Comparison of ENCODE assay signal across 18 cellular contexts in the genomic region with DNA sequence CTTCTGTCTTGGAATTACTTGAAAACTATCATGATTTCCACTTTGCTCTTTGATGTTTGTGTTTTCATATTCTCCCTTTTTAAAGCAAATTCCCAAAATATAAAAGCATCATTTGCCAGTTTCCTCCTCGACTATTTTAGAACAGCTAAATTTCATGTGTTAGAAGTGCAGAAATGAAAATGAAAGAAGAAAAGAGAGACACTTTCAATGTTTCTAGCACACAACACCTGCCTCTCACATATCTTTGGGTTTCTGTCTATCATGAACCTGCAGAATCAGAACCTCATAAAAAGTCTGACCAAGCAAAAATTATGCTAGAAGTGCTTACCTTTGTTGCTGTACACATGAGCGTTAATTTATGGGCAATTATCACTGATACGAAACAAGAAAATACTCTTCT. TPM values are rescaled to one million over a fixed set of nuclear protein-coding genes. Genes with fewer than 3 reads are reported as not detected.
A peak's percentile ranks its signal among the peaks of the same experiment; 100 is the strongest.
DNase-seq lines count a peak whose midpoint lies in the region; ATAC-seq, FAIRE-seq and TF ChIP-seq lines count a peak whose summit lies in the region.
"Had no signal": no experiment of that assay in that cellular context is flagged by ENCODE, and none has a peak within 500 bp of the region (broad histone marks: within the 10 kb centered on the region; RNA-seq: fewer than 3 reads in every experiment).

No MANE protein-coding gene starts in this region.

- peaks cover 71 to 86% of the 10 kb centered on the region in 2 donors for H3K27me3 ChIP-seq in right atrium auricular region

- H3K36me3 ChIP-seq in right atrium auricular region, result no peaks in the 10 kb centered on the region
- H3K36me3 ChIP-seq: left lung had no signal

- peaks cover 0 to under 1% of the 10 kb centered on the region in 2 donors for H3K9me3 ChIP-seq in right atrium auricular region
- H3K9me3 ChIP-seq: left lung, testis had no signal

- DNase-seq in activated CD8-positive, alpha-beta memory T cell treated with anti-CD3 and anti-CD28 coated beads, Interleukin-2, amount 10 ng/mL, durations not matched to agents 7 days and 5 days, result no peak
- no peak for DNase-seq in activated CD8-positive, alpha-beta memory T cell treated with anti-CD3 and anti-CD28 coated beads, Interleukin-2, amount 50 U/mL, for 48 hours
- DNase-seq in GM19239 (ENCODE audit: insufficient read length, low spot score) (no peak), COLO668 (lab: John Stamatoyannopoulos, UW; ENCODE audit: unreplicated experiment) (no peak), GM10248 (ENCODE audit: extremely low spot score) (no peak), right atrium auricular region (ENCODE audit: low spot score) (no peak)
- DNase-seq: ACHN; activated CD4-positive, alpha-beta T cell treated with anti-CD3 and anti-CD28 coated beads for 4 hours; Calu3; left lung; NCI-H2171; SHP77; T-helper 9 cell; testis had no signal

- peaks cover 94% of the 10 kb centered on the region for H3K27me3 Mint-ChIP-seq in activated CD8-positive, alpha-beta memory T cell treated with anti-CD3 and anti-CD28 coated beads, Interleukin-2, amount 10 ng/mL, durations not matched to agents 7 days and 5 days
- H3K27me3 Mint-ChIP-seq in activated T-helper 17 cell treated with anti-CD3 and anti-CD28 coated beads, Interleukin-2, amount 50 U/mL, for 72 hours, result peaks cover 85% of the 10 kb centered on the region
- peaks cover 100% of the 10 kb centered on the region for H3K27me3 Mint-ChIP-seq in nephron (ENCODE audit: low read depth)

- H3K4me1 ChIP-seq in right atrium auricular region, result peaks cover 0 to 50% of the 10 kb centered on the region in 2 donors

- TF ChIP-seq CTCF in nephron (IDR thresholded peaks at IDR 0.05; ENCODE audit: unreplicated experiment in 3 of 3), result no peak
- TF ChIP-seq CTCF in GM10248 (IDR thresholded peaks at IDR 0.05; ENCODE audit: control extremely low read depth, extremely low read depth, low read depth, missing control alignments), result no peak
- no peak for TF ChIP-seq CTCF in right atrium auricular region (IDR thresholded peaks at IDR 0.05)

- H3K27ac Mint-ChIP-seq in activated CD8-positive, alpha-beta memory T cell treated with anti-CD3 and anti-CD28 coated beads, Interleukin-2, amount 10 ng/mL, durations not matched to agents 7 days and 5 days, result peak overlapping the region; percentile 8
- H3K27ac Mint-ChIP-seq in activated T-helper 17 cell treated with anti-CD3 and anti-CD28 coated beads, Interleukin-2, amount 50 U/mL, for 72 hours, result no peak overlapping the region
- no peak overlapping the region for H3K27ac Mint-ChIP-seq in nephron

- H3K9me3 Mint-ChIP-seq in activated CD8-positive, alpha-beta memory T cell treated with anti-CD3 and anti-CD28 coated beads, Interleukin-2, amount 10 ng/mL, durations not matched to agents 7 days and 5 days (ENCODE audit: low read depth), result no peaks in the 10 kb centered on the region
- no peaks in the 10 kb centered on the region for H3K9me3 Mint-ChIP-seq in activated T-helper 17 cell treated with anti-CD3 and anti-CD28 coated beads, Interleukin-2, amount 50 U/mL, for 72 hours
- peaks cover 15% of the 10 kb centered on the region for H3K9me3 Mint-ChIP-seq in nephron

- FAIRE-seq in GM19239 (lab: Jason Lieb, UNC), result peak; percentile 96

- no peaks in the 10 kb centered on the region for H3K36me3 Mint-ChIP-seq in activated CD8-positive, alpha-beta memory T cell treated with anti-CD3 and anti-CD28 coated beads, Interleukin-2, amount 10 ng/mL, durations not matched to agents 7 days and 5 days
- peaks cover 13% of the 10 kb centered on the region for H3K36me3 Mint-ChIP-seq in activated T-helper 17 cell treated with anti-CD3 and anti-CD28 coated beads, Interleukin-2, amount 50 U/mL, for 72 hours (ENCODE audit: low read depth)
- no peaks in the 10 kb centered on the region for H3K36me3 Mint-ChIP-seq in nephron (ENCODE audit: low read depth)

- peaks cover 68% of the 10 kb centered on the region for H3K4me1 Mint-ChIP-seq in activated CD8-positive, alpha-beta memory T cell treated with anti-CD3 and anti-CD28 coated beads, Interleukin-2, amount 10 ng/mL, durations not matched to agents 7 days and 5 days
- peaks cover 26% of the 10 kb centered on the region for H3K4me1 Mint-ChIP-seq in activated T-helper 17 cell treated with anti-CD3 and anti-CD28 coated beads, Interleukin-2, amount 50 U/mL, for 72 hours
- peaks cover 43% of the 10 kb centered on the region for H3K4me1 Mint-ChIP-seq in nephron

- peak overlapping the region; percentile 68 for H3K4me3 Mint-ChIP-seq in activated CD8-positive, alpha-beta memory T cell treated with anti-CD3 and anti-CD28 coated beads, Interleukin-2, amount 10 ng/mL, durations not matched to agents 7 days and 5 days
- H3K4me3 Mint-ChIP-seq in activated T-helper 17 cell treated with anti-CD3 and anti-CD28 coated beads, Interleukin-2, amount 50 U/mL, for 72 hours, result peak overlapping the region; percentile 78
- H3K4me3 Mint-ChIP-seq in nephron, result peak overlapping the region; percentile 41 to 66 (median 57)

- POLR2A ChIA-PET in GM10248 (lab: Yijun Ruan, JAX), result interaction anchor here (1.7 kb wide), 1 partner anchor 87 kb away, joined by 4 read pairs; no protein-coding TSS in a partner anchor

- no peak for ATAC-seq in activated CD8-positive, alpha-beta memory T cell treated with anti-CD3 and anti-CD28 coated beads, Interleukin-2, amount 10 ng/mL, durations not matched to agents 7 days and 5 days
- no peak for ATAC-seq in activated T-helper 17 cell treated with anti-CD3 and anti-CD28 coated beads, Interleukin-2, amount 50 U/mL, for 72 hours (replicated peaks)
- ATAC-seq: HCT116, left lung had no signal

- CTCF ChIA-PET in activated CD8-positive, alpha-beta memory T cell treated with anti-CD3 and anti-CD28 coated beads, Interleukin-2, amount 10 ng/mL, durations not matched to agents 7 days and 5 days (lab: Charles Lee), result interaction anchor here (1.8 to 2.0 kb wide), 2 partner anchors 197 to 418 kb away, joined by 3 to 6 read pairs; no protein-coding TSS in a partner anchor
- CTCF ChIA-PET in GM10248 (lab: Yijun Ruan, JAX), result interaction anchor here (1.8 to 5.8 kb wide), 6 partner anchors 14 to 197 kb away, joined by 4 to 51 read pairs (median 10); no protein-coding TSS in a partner anchor

- H3K4me3 ChIP-seq in right atrium auricular region, result no peak overlapping the region
- H3K4me3 ChIP-seq: left lung, testis had no signal

- no peak overlapping the region for H3K27ac ChIP-seq in right atrium auricular region
- H3K27ac ChIP-seq: left lung, testis had no signal

RNA-seq across cellular contexts. Expression of a gene that starts 1.9 kb away (rescaled TPM):
- total RNA-seq in activated CD8-positive, alpha-beta memory T cell treated with anti-CD3 and anti-CD28 coated beads, Interleukin-2, amount 10 ng/mL, durations not matched to agents 7 days and 5 days, result under 1 TPM in 1 of 2 experiments, not detected in 1; 0.12 TPM
- total RNA-seq in activated T-helper 17 cell treated with anti-CD3 and anti-CD28 coated beads, Interleukin-2, amount 50 U/mL, for 72 hours, result not detected
- not detected for total RNA-seq in right atrium auricular region
- total RNA-seq: Calu3, cardiac septum, left lung had no signal
